2 cellular contexts compared by ENCODE assay signal in the genomic region with DNA sequence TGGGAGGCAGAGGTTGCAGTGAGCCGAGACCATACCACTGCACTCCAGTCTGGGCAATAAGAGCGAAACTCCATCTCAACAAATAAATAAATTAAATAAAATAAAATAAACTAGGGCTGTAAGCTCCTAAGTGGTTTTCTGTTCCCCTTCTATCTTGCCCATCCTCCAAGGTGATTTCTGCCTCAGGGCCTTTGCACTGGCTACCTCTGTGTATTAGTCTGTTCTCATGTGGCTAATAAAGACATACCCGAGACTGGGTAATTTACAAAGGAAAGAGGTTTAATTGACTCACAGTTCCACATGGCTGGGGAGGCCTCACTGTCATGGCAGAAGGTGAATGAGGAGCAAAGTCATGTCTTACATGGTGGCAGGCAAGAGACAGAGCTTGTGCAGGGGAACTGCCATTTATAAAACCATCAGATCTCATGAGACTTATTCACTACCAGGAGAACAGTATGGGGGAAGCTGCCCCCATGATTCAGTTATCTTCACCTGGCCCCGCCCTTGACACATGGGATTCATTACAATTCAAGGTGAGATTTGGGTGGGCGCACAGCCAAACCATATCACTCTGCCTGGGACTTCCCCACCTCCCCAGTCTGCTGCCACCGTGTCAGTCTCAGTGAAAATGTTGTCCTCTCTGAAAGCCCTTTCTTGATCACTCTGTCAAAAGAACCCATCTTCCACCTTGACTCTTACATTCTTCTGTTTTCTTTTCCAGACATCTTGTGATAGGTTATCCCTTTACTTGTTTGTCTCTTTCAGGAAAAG. TPM values are rescaled to one million over a fixed set of nuclear protein-coding genes. Genes with fewer than 3 reads are reported as not detected.
"Had no signal": no experiment of that assay in that cellular context is flagged by ENCODE, and none has a peak within 500 bp of the region (broad histone marks: within the 10 kb centered on the region; RNA-seq: fewer than 3 reads in every experiment).

No MANE protein-coding gene starts in this region.

RNA-seq across cellular contexts. Expression of gene TMEM51, which starts 22.0 kb away (rescaled TPM):
- total RNA-seq: activated CD8-positive, alpha-beta memory T cell treated with anti-CD3 and anti-CD28 coated beads, Interleukin-2, amount 10 ng/mL, durations not matched to agents 7 days and 5 days had no signal
- polyA plus RNA-seq: naive thymus-derived CD4-positive, alpha-beta T cell had no signal
